In the genomic region with DNA sequence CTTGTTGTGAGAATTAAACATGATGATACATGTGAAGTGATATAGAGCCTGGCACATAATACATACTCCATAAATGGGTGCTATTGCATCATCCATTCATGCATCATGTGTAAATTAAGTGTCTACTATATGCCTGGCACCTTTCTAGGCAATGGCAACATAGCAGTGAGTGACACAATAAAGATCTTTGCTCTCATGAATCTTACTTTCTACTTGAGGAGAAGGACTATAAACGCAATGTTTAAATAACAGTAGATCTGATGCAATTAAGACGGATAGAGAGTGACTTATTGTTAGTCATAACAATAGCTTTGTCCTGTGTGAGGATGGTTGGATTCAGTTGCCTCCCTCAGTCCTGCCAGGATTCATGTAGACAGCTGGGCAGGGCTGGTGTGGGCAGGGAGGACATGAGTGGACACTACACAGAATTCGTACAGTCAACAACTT, we compare ENCODE assay signal across 16 cellular contexts.
DNase-seq lines count a peak whose midpoint lies in the region; ATAC-seq and TF ChIP-seq lines count a peak whose summit lies in the region.
"Had no signal": no experiment of that assay in that cellular context is flagged by ENCODE, and none has a peak within 500 bp of the region (broad histone marks: within the 10 kb centered on the region; RNA-seq: fewer than 3 reads in every experiment).

No MANE protein-coding gene starts in this region.

- no peaks in the 10 kb centered on the region for H3K36me3 Mint-ChIP-seq in activated naive CD4-positive, alpha-beta T cell treated with anti-CD3 and anti-CD28 coated beads for 36 hours (ENCODE audit: low read depth)

- H3K4me1 Mint-ChIP-seq in activated naive CD4-positive, alpha-beta T cell treated with anti-CD3 and anti-CD28 coated beads for 36 hours (ENCODE audit: low read depth), result peaks cover 5% of the 10 kb centered on the region

- intact Hi-C loops in left colon (cut with DNase I, micrococcal nuclease), result loop anchor here in 1 of 2 donors (2.0 kb wide), 1 partner anchor 253 kb away; no protein-coding TSS in a partner anchor
- intact Hi-C loops in activated naive CD4-positive, alpha-beta T cell treated with anti-CD3 and anti-CD28 coated beads for 36 hours (cut with micrococcal nuclease), result no loop called here

- CTCF ChIA-PET in activated naive CD4-positive, alpha-beta T cell treated with anti-CD3 and anti-CD28 coated beads for 36 hours (lab: Charles Lee), result interaction anchor here (0.6 to 3.9 kb wide), 4 partner anchors 122 to 487 kb away, joined by 3 to 18 read pairs (median 5); no protein-coding TSS in a partner anchor

- no peak overlapping the region for H3K4me3 ChIP-seq in choroid plexus epithelial cell (ENCODE audit: low read depth, low read length)
- H3K4me3 ChIP-seq: cardiac muscle cell, hepatocyte had no signal

- DNase-seq in Daoy (ENCODE audit: low read depth) (peak; percentile 54), NCI-H226 (peak; percentile 35), choroid plexus epithelial cell (ENCODE audit: low read depth) (peak; percentile 16), left colon (no peak), DMS79 (lab: John Stamatoyannopoulos, UW) (no peak), foreskin melanocyte (no peak)
- no peak for DNase-seq in activated naive CD4-positive, alpha-beta T cell treated with anti-CD3 and anti-CD28 coated beads for 36 hours
- DNase-seq: activated naive CD4-positive, alpha-beta T cell; C1 segment of cervical spinal cord; left cardiac atrium; MV-4-11; NCI-H2107; NK-92 treated with Interleukin-12 subunit alpha and Interleukin-12 subunit beta, amount 100 ng/mL, for 24 hours had no signal

- no peak for TF ChIP-seq CTCF in choroid plexus epithelial cell (conservative IDR thresholded peaks at IDR 0.05; ENCODE audit: low read depth, low read length)

- H3K27me3 Mint-ChIP-seq in activated naive CD4-positive, alpha-beta T cell treated with anti-CD3 and anti-CD28 coated beads for 36 hours (ENCODE audit: low read depth), result no peaks in the 10 kb centered on the region

- H3K9me3 Mint-ChIP-seq in activated naive CD4-positive, alpha-beta T cell treated with anti-CD3 and anti-CD28 coated beads for 36 hours, result peaks cover 6% of the 10 kb centered on the region

- no peak overlapping the region for H3K4me3 Mint-ChIP-seq in activated naive CD4-positive, alpha-beta T cell treated with anti-CD3 and anti-CD28 coated beads for 36 hours

- ATAC-seq in left colon (peak; percentile 72), GM21367 (IDR thresholded peaks at IDR 0.05; ENCODE audit: unreplicated experiment) (no peak)
- ATAC-seq: left cardiac atrium had no signal

- no peak overlapping the region for H3K27ac Mint-ChIP-seq in activated naive CD4-positive, alpha-beta T cell treated with anti-CD3 and anti-CD28 coated beads for 36 hours

Comparison
In these comparisons a context has a peak if more than half of its experiments do, and no peak if none do; other contexts are left out.
1. DNase-seq: peak in Daoy (single experiment), NCI-H226 (single experiment) and choroid plexus epithelial cell (single experiment); none in left colon (0 of 2), activated naive CD4-positive, alpha-beta T cell treated with anti-CD3 and anti-CD28 coated beads for 36 hours (single experiment), DMS79 (single experiment) and foreskin melanocyte (single experiment).